ENCODE assay signal across 8 cellular contexts in the genomic region with DNA sequence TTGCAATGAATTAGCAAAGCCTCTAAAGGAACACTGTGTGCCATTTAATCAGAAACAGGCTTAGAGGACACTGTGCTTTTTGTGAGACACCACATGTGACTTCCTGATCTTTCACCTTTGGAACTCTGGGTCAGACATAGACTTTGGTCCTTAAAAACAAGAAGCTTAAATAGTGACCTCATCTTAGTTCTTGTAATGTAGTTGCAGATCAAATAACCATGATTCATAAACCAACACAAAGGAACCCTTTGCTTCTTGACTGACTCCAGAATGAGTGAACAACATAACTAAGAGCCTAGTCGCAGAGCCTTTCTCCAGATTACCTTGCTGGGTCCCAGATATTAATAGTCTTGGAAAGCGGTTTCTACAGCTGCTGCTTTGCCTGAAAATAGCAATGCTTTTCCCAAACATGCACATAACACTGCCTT.
A peak's percentile ranks its signal among the peaks of the same experiment; 100 is the strongest.
DNase-seq lines count a peak whose midpoint lies in the region; FAIRE-seq and TF ChIP-seq lines count a peak whose summit lies in the region.
"Not testable (repeated sequence)": the region's sequence is repeated elsewhere in the genome, so short reads cannot be mapped to it uniquely, and the experiment has no call there.

No MANE protein-coding gene starts in this region.

- H3K27ac ChIP-seq in SK-N-SH (ENCODE audit: low read depth in 2 of 2, low read length in 1 of 2): peak overlapping the region in 1 of 2 experiments; percentile 74; a peak in 2 of 4 replicates
- peak overlapping the region; percentile 73 for H3K27ac ChIP-seq in hepatocyte

- H3K4me3 Mint-ChIP-seq in neural crest cell: peak overlapping the region; percentile 35

- POLR2A ChIA-PET in SK-N-SH (lab: Yijun Ruan, JAX): not testable (repeated sequence)

- not testable (repeated sequence) for H3K36me3 ChIP-seq in SK-N-SH (replicated peaks in 1 of 2; ENCODE audit: control insufficient read depth in 1 of 2, insufficient read depth in 2 of 2, low read length in 1 of 2); hepatocyte (replicated peaks; ENCODE audit: insufficient read depth, low read depth)

- not testable (repeated sequence) for H3F3A ChIP-seq in SK-N-SH (replicated peaks; ENCODE audit: insufficient read depth)

- H2AFZ ChIP-seq in SK-N-SH (ENCODE audit: low read depth): 0 out of 2 replicates have a peak overlapping the region, but pooled peaks have one; percentile 16
- H2AFZ ChIP-seq in hepatocyte: not testable (repeated sequence)

- not testable (repeated sequence) for H3K27me3 Mint-ChIP-seq in neural crest cell (ENCODE audit: low read depth)

- H3K4me1 Mint-ChIP-seq in neural crest cell: not testable (repeated sequence)

- peak overlapping the region; percentile 46 for H3K9ac ChIP-seq in SK-N-SH

- H3K27me3 ChIP-seq in SK-N-SH (ENCODE audit: insufficient read depth); hepatocyte: not testable (repeated sequence)

- TF ChIP-seq CTCF in SK-N-SH (IDR thresholded peaks at IDR 0.05); fibroblast of pulmonary artery (IDR thresholded peaks at IDR 0.05; ENCODE audit: low read length, missing control alignments); hepatocyte (IDR thresholded peaks at IDR 0.05; ENCODE audit: poor library complexity); neural crest cell (conservative IDR thresholded peaks at IDR 0.05): not testable (repeated sequence)

- TF ChIP-seq EP300 in SK-N-SH (IDR thresholded peaks at IDR 0.05; ENCODE audit: borderline replicate concordance in 1 of 2, low read depth in 1 of 2, low read length in 1 of 2): not testable (repeated sequence)

- not testable (repeated sequence) for H3K9me2 ChIP-seq in SK-N-SH; hepatocyte (replicated peaks; ENCODE audit: insufficient read depth)

- H3K79me2 ChIP-seq in SK-N-SH (ENCODE audit: insufficient read depth); hepatocyte: not testable (repeated sequence)

- H3K4me2 ChIP-seq in SK-N-SH: peak overlapping the region; percentile 6; the same call in 1 of the 2 replicates
- not testable (repeated sequence) for H3K4me2 ChIP-seq in hepatocyte

- FAIRE-seq in urothelium cell line (lab: Jason Lieb, UNC): not testable (repeated sequence)

- WGBS in SK-N-SH (ENCODE audit: low lambda C conversion rate): 6% methylated on average over 2 of the region's 2 CpGs
- WGBS in hepatocyte (ENCODE audit: low lambda C conversion rate, missing lambda C conversion rate): 69% methylated on average over 2 of the region's 2 CpGs

- H3K9me3 ChIP-seq in SK-N-SH; hepatocyte (ENCODE audit: low read depth): not testable (repeated sequence)

- not testable (repeated sequence) for H4K20me1 ChIP-seq in SK-N-SH (ENCODE audit: insufficient read depth); hepatocyte (ENCODE audit: insufficient read depth, poor library complexity, severe bottlenecking)

- H3K36me3 Mint-ChIP-seq in neural crest cell (ENCODE audit: low read depth): not testable (repeated sequence)

- DNase-seq in ELR (ENCODE audit: low read depth): peak; percentile 75
- DNase-seq in LHCN-M2 (ENCODE audit: low read depth): peak; percentile 54
- not testable (repeated sequence) for DNase-seq in SK-N-SH; hepatocyte (ENCODE audit: low spot score); neural crest cell (ENCODE audit: low read depth, low spot score)
- DNase-seq in cerebellar cortex (ENCODE audit: low spot score): peak; percentile 1
- DNase-seq in fibroblast of pulmonary artery (ENCODE audit: low read depth): peak; percentile 0
- peak; percentile 17 for DNase-seq in urothelium cell line (ENCODE audit: low spot score)

- not testable (repeated sequence) for H3K4me3 ChIP-seq in SK-N-SH (ENCODE audit: low read depth in 2 of 2, low read length in 1 of 2); fibroblast of pulmonary artery (replicated peaks; ENCODE audit: low read depth, low read length); hepatocyte

- not testable (repeated sequence) for H3K4me1 ChIP-seq in SK-N-SH (ENCODE audit: control insufficient read depth in 1 of 2, insufficient read depth in 2 of 2, low read depth in 1 of 2, low read length in 1 of 2); hepatocyte (ENCODE audit: insufficient read depth)

- TF ChIP-seq RAD21 in SK-N-SH (IDR thresholded peaks at IDR 0.05; ENCODE audit: low read length): not testable (repeated sequence)

- H3K9me3 Mint-ChIP-seq in neural crest cell: not testable (repeated sequence)

- peak overlapping the region; percentile 50 for H3K27ac Mint-ChIP-seq in neural crest cell (ENCODE audit: unreplicated experiment)

- CTCF ChIA-PET in SK-N-SH (lab: Yijun Ruan, JAX): not testable (repeated sequence)

TF ChIP-seq in SK-N-SH, 30 proteins besides CTCF, POLR2A, EP300 and RAD21:
- TF ChIP-seq JUND (IDR thresholded peaks at IDR 0.05): peak; percentile 30
- TF ChIP-seq, protein P1, sequence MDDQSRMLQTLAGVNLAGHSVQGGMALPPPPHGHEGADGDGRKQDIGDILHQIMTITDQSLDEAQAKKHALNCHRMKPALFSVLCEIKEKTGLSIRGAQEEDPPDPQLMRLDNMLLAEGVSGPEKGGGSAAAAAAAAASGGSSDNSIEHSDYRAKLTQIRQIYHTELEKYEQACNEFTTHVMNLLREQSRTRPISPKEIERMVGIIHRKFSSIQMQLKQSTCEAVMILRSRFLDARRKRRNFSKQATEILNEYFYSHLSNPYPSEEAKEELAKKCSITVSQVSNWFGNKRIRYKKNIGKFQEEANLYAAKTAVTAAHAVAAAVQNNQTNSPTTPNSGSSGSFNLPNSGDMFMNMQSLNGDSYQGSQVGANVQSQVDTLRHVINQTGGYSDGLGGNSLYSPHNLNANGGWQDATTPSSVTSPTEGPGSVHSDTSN (IDR thresholded peaks at IDR 0.05): peak; percentile 11; the same call in 1 of the 2 replicates
- peak; percentile 68 for TF ChIP-seq TCF12 (IDR thresholded peaks at IDR 0.05)
- 0 out of 2 replicates have a peak, but pooled peaks have one; percentile 29 for TF ChIP-seq RXRA (IDR thresholded peaks at IDR 0.05; ENCODE audit: borderline replicate concordance, low read depth)
TF ChIP-seq in SK-N-SH: peak in this region for 4; not testable (repeated sequence) for 26.
